In the genomic region with DNA sequence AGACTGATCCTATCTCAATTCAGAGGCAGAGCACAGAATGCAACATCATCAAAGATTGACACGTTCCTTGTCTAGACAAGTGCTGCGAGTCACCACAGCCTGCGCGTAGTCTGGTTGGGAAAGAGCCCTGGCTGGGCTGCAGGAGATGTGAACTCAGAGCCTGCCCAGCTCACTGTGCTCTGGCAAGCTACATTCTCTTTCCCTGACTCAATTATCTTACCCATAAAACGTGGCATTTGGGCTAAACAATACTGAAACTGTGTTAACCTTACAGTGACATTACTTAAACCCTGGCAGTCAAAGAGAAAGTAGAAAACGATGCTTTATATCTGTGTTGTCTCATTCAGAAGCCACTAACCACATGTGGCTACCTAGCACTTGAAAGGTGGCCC, we compare ENCODE assay signal across 9 cellular contexts. TPM values are rescaled to one million over a fixed set of nuclear protein-coding genes. Genes with fewer than 3 reads are reported as not detected.
DNase-seq lines count a peak whose midpoint lies in the region; ATAC-seq and TF ChIP-seq lines count a peak whose summit lies in the region.
"Had no signal": no experiment of that assay in that cellular context is flagged by ENCODE, and none has a peak within 500 bp of the region (broad histone marks: within the 10 kb centered on the region; RNA-seq: fewer than 3 reads in every experiment).

No MANE protein-coding gene starts in this region.

- no peaks in the 10 kb centered on the region for H3K27me3 ChIP-seq in kidney epithelial cell (ENCODE audit: control insufficient read depth, insufficient read depth, low read length)

- ATAC-seq in HG02981 (IDR thresholded peaks at IDR 0.05; ENCODE audit: unreplicated experiment) (no peak), HG03469 (IDR thresholded peaks at IDR 0.05; ENCODE audit: unreplicated experiment) (no peak), GM18511 (IDR thresholded peaks at IDR 0.05; ENCODE audit: unreplicated experiment) (no peak)

- H3K4me3 ChIP-seq in kidney epithelial cell (ENCODE audit: low read depth, low read length): no peak overlapping the region

- TF ChIP-seq CTCF in kidney epithelial cell (IDR thresholded peaks at IDR 0.05; ENCODE audit: insufficient read depth, low read length, poor library complexity, severe bottlenecking): no peak

- DNase-seq in activated T-cell treated with anti-CD3 and anti-CD28 coated beads for 48 hours (ENCODE audit: low read depth): peak; percentile 65
- DNase-seq in activated T-cell treated with anti-CD3 and anti-CD28 coated beads for 4 hours: no peak
- DNase-seq in activated naive CD4-positive, alpha-beta T cell treated with Interleukin-2 at 50 U/mL for 16 hours: peak; percentile 54
- DNase-seq in kidney epithelial cell (ENCODE audit: low read depth): peak; percentile 82
- DNase-seq in stromal cell of bone marrow (ENCODE audit: low read depth): peak; percentile 83
- DNase-seq: NCI-H69 had no signal

- no peaks in the 10 kb centered on the region for H3K36me3 ChIP-seq in kidney epithelial cell (ENCODE audit: control insufficient read depth, insufficient read depth, low read length)

RNA-seq across cellular contexts. Expression of gene FRMD4A, which starts 55.5 kb away (rescaled TPM):
- 27.4 and 28.2 TPM in 2 replicates for total RNA-seq in kidney epithelial cell
